In the genomic region with DNA sequence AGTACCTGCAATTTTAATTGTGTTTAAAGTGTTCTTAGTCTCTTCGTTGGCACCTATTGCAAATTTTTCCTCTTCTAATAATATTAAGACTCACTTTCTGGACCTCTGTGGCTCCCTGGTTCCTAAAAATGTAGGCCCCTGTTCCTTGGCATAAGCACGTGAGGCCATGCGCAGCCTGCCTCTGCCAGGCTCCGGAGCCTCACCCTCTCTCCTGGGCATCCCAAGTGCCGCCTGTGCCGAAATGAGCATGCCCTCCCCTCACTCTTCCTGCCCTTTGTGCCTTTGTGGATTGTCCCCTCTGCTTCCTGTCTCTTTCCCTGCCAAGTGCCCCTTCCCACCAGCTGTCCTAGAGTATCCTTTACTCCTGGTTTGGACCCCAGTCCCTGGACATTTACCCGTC, we compare ENCODE assay signal across 18 cellular contexts.
DNase-seq lines count a peak whose midpoint lies in the region; ATAC-seq and TF ChIP-seq lines count a peak whose summit lies in the region.
"Had no signal": no experiment of that assay in that cellular context is flagged by ENCODE, and none has a peak within 500 bp of the region (broad histone marks: within the 10 kb centered on the region; RNA-seq: fewer than 3 reads in every experiment).

No MANE protein-coding gene starts in this region.

- H3K36me3 ChIP-seq in GM23338 (ENCODE audit: insufficient read depth): no peaks in the 10 kb centered on the region

- peaks cover 41% of the 10 kb centered on the region for H3K4me1 ChIP-seq in GM23338 (ENCODE audit: insufficient read depth)

- no peaks in the 10 kb centered on the region for H3K27me3 Mint-ChIP-seq in activated naive CD8-positive, alpha-beta T cell
- H3K27me3 Mint-ChIP-seq in activated naive CD8-positive, alpha-beta T cell treated with anti-CD3 and anti-CD28 coated beads for 36 hours: no peaks in the 10 kb centered on the region
- H3K27me3 Mint-ChIP-seq in GM23338 (ENCODE audit: insufficient read depth, low read depth, poor library complexity) (peaks cover 2% of the 10 kb centered on the region), endothelial cell (ENCODE audit: unreplicated experiment) (peaks cover 3% of the 10 kb centered on the region)
- no peaks in the 10 kb centered on the region for H3K27me3 Mint-ChIP-seq in stimulated activated memory B cell treated with anti-CD40 and anti-IgM and Interleukin-4, amounts not matched to agents 10 μg/mL and 1 μg/mL and 100 μg/mL, for 72 hours
- H3K27me3 Mint-ChIP-seq: CD4-positive, alpha-beta memory T cell had no signal

- H3K4me3 ChIP-seq in GM23338: no peak overlapping the region
- H3K4me3 ChIP-seq: A549 had no signal

- H3K27ac Mint-ChIP-seq in activated naive CD8-positive, alpha-beta T cell: peak overlapping the region; percentile 23
- no peak overlapping the region for H3K27ac Mint-ChIP-seq in activated naive CD8-positive, alpha-beta T cell treated with anti-CD3 and anti-CD28 coated beads for 36 hours
- H3K27ac Mint-ChIP-seq in GM23338 (peak overlapping the region; percentile 12; the same call in 1 of the 2 replicates), endothelial cell (ENCODE audit: unreplicated experiment) (peak overlapping the region; percentile 77)
- peak overlapping the region; percentile 53 for H3K27ac Mint-ChIP-seq in stimulated activated memory B cell treated with anti-CD40 and anti-IgM and Interleukin-4, amounts not matched to agents 10 μg/mL and 1 μg/mL and 100 μg/mL, for 72 hours

- intact Hi-C loops in left colon (cut with DNase I, micrococcal nuclease): no loop called here

- peaks cover 58% of the 10 kb centered on the region for H3K4me1 Mint-ChIP-seq in activated naive CD8-positive, alpha-beta T cell (ENCODE audit: low read depth)
- H3K4me1 Mint-ChIP-seq in activated naive CD8-positive, alpha-beta T cell treated with anti-CD3 and anti-CD28 coated beads for 36 hours: peaks cover 56% of the 10 kb centered on the region
- H3K4me1 Mint-ChIP-seq in GM23338 (peaks cover 49% of the 10 kb centered on the region), endothelial cell (ENCODE audit: unreplicated experiment) (peaks cover 24% of the 10 kb centered on the region)
- peaks cover 63% of the 10 kb centered on the region for H3K4me1 Mint-ChIP-seq in stimulated activated memory B cell treated with anti-CD40 and anti-IgM and Interleukin-4, amounts not matched to agents 10 μg/mL and 1 μg/mL and 100 μg/mL, for 72 hours

- peaks cover 19% of the 10 kb centered on the region for H3K36me3 Mint-ChIP-seq in activated naive CD8-positive, alpha-beta T cell
- H3K36me3 Mint-ChIP-seq in activated naive CD8-positive, alpha-beta T cell treated with anti-CD3 and anti-CD28 coated beads for 36 hours: peaks cover 23% of the 10 kb centered on the region
- no peaks in the 10 kb centered on the region for H3K36me3 Mint-ChIP-seq in GM23338 (ENCODE audit: low read depth)
- no peaks in the 10 kb centered on the region for H3K36me3 Mint-ChIP-seq in endothelial cell (ENCODE audit: low read depth, unreplicated experiment)
- peaks cover 21% of the 10 kb centered on the region for H3K36me3 Mint-ChIP-seq in stimulated activated memory B cell treated with anti-CD40 and anti-IgM and Interleukin-4, amounts not matched to agents 10 μg/mL and 1 μg/mL and 100 μg/mL, for 72 hours

- no peak for TF ChIP-seq CTCF in GM23338 (conservative IDR thresholded peaks at IDR 0.05; ENCODE audit: low read depth in 2 of 2)
- TF ChIP-seq CTCF in endothelial cell (IDR thresholded peaks at IDR 0.05; ENCODE audit: unreplicated experiment): no peak

- H3K4me2 ChIP-seq in GM23338: 0 out of 2 replicates have a peak overlapping the region, but pooled peaks have one; percentile 50
- H3K4me2 ChIP-seq: A549 had no signal

- no peaks in the 10 kb centered on the region for H3F3A ChIP-seq in GM23338 (replicated peaks; ENCODE audit: low read depth)

- ATAC-seq in GM23338: no peak
- no peak for ATAC-seq in stimulated activated memory B cell treated with anti-CD40 and anti-IgM and Interleukin-4, amounts not matched to agents 10 μg/mL and 1 μg/mL and 100 μg/mL, for 72 hours
- ATAC-seq in left colon: no peak
- ATAC-seq: A549, Panc1 had no signal

- H3K9me2 ChIP-seq in GM23338 (ENCODE audit: insufficient read depth): no peaks in the 10 kb centered on the region

- H3K27ac ChIP-seq in GM23338 (ENCODE audit: low read depth): no peak overlapping the region
- H3K27ac ChIP-seq: A549 had no signal

- no peaks in the 10 kb centered on the region for H3K9me3 Mint-ChIP-seq in activated naive CD8-positive, alpha-beta T cell (ENCODE audit: low read depth)
- no peaks in the 10 kb centered on the region for H3K9me3 Mint-ChIP-seq in activated naive CD8-positive, alpha-beta T cell treated with anti-CD3 and anti-CD28 coated beads for 36 hours
- H3K9me3 Mint-ChIP-seq in GM23338 (no peaks in the 10 kb centered on the region), endothelial cell (ENCODE audit: unreplicated experiment) (no peaks in the 10 kb centered on the region)
- H3K9me3 Mint-ChIP-seq in stimulated activated memory B cell treated with anti-CD40 and anti-IgM and Interleukin-4, amounts not matched to agents 10 μg/mL and 1 μg/mL and 100 μg/mL, for 72 hours: no peaks in the 10 kb centered on the region
- H3K9me3 Mint-ChIP-seq: CD4-positive, alpha-beta memory T cell had no signal

- no peak overlapping the region for H2AFZ ChIP-seq in GM23338

- H3K79me2 ChIP-seq in GM23338 (replicated peaks; ENCODE audit: insufficient read depth): peaks cover 61% of the 10 kb centered on the region

- no peaks in the 10 kb centered on the region for H3K27me3 ChIP-seq in GM23338 (ENCODE audit: insufficient read depth)

- H4K20me1 ChIP-seq in GM23338 (replicated peaks; ENCODE audit: insufficient read depth): 0 out of 2 replicates have a peak, but pooled peaks cover 3% of the 10 kb centered on the region

- H3K4me3 Mint-ChIP-seq in activated naive CD8-positive, alpha-beta T cell: peak overlapping the region; percentile 20
- H3K4me3 Mint-ChIP-seq in activated naive CD8-positive, alpha-beta T cell treated with anti-CD3 and anti-CD28 coated beads for 36 hours: no peak overlapping the region
- H3K4me3 Mint-ChIP-seq in GM23338 (no peak overlapping the region; the same call in 2 of the 3 replicates), endothelial cell (ENCODE audit: unreplicated experiment) (peak overlapping the region; percentile 16)
- H3K4me3 Mint-ChIP-seq in stimulated activated memory B cell treated with anti-CD40 and anti-IgM and Interleukin-4, amounts not matched to agents 10 μg/mL and 1 μg/mL and 100 μg/mL, for 72 hours: no peak overlapping the region

- no peak for DNase-seq in activated naive CD8-positive, alpha-beta T cell treated with anti-CD3 and anti-CD28 coated beads for 36 hours
- DNase-seq in GM23338 (ENCODE audit: low spot score) (no peak), endothelial cell (ENCODE audit: low spot score) (no peak), left colon (no peak), AG20443 (ENCODE audit: low spot score) (no peak)
- DNase-seq: Calu3; CD4-positive, alpha-beta memory T cell; DMS53; H7; Kasumi-1; MM.1S; NCI-H1092 treated with DMSO at 0.1 percent for 48 hours; NCI-H1694; NCI-H524 had no signal

Comparison
In these comparisons a context has a peak if more than half of its experiments do, and no peak if none do; other contexts are left out.
1. H3K4me3 Mint-ChIP-seq: peak in activated naive CD8-positive, alpha-beta T cell (single experiment) and endothelial cell (single experiment); none in activated naive CD8-positive, alpha-beta T cell treated with anti-CD3 and anti-CD28 coated beads for 36 hours (single experiment), GM23338 (single experiment) and stimulated activated memory B cell treated with anti-CD40 and anti-IgM and Interleukin-4, amounts not matched to agents 10 μg/mL and 1 μg/mL and 100 μg/mL, for 72 hours (single experiment).